Comparison of ENCODE assay signal across 26 cellular contexts in the genomic region with DNA sequence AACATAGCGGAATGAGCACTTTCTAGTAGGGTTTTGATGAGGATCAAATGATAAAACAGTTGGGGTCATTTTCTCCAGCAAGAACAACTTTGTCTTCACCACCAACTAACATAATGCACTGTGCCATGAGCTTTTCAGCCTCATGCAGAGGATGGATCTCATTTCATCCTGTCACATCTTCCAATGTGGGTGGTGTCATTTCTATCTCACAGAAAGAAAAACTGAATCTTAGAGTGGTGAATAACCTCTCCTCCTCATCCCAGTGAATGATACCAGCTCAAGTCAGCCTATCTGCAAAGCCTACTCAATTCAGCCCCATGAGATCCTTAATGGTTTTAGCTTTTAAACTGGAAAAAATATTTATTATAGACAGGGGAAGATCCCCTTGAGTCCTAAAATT.
A peak's percentile ranks its signal among the peaks of the same experiment; 100 is the strongest.
DNase-seq lines count a peak whose midpoint lies in the region; ATAC-seq and TF ChIP-seq lines count a peak whose summit lies in the region.
"Had no signal": no experiment of that assay in that cellular context is flagged by ENCODE, and none has a peak within 500 bp of the region (broad histone marks: within the 10 kb centered on the region; RNA-seq: fewer than 3 reads in every experiment).

No MANE protein-coding gene starts in this region.

- H3K36me3 ChIP-seq in endodermal cell (ENCODE audit: control insufficient read depth, insufficient read depth, low read length), result no peaks in the 10 kb centered on the region

- no peak overlapping the region for H3K27ac Mint-ChIP-seq in stimulated activated naive CD8-positive, alpha-beta T cell treated with anti-CD3 and anti-CD28 coated beads, Interleukin-15, amount 100 ng/mL, for 72 hours
- H3K27ac Mint-ChIP-seq in activated naive CD8-positive, alpha-beta T cell treated with anti-CD3 and anti-CD28 coated beads, Interleukin-2, amount 50 U/mL, for 24 hours, result peak overlapping the region; percentile 33
- H3K27ac Mint-ChIP-seq in endodermal cell, result no peak overlapping the region

- no peak for TF ChIP-seq CTCF in endodermal cell (conservative IDR thresholded peaks at IDR 0.05)

- DNase-seq in activated T-cell treated with anti-CD3 and anti-CD28 coated beads, Interleukin-2, amount 50 U/mL, for 4 hours, result no peak
- DNase-seq in activated T-cell treated with anti-CD3 and anti-CD28 coated beads for 4 hours (no peak), endodermal cell (no peak), NOMO-1 treated with DMSO at 0.1 percent for 48 hours (lab: John Stamatoyannopoulos, UW; ENCODE audit: unreplicated experiment) (no peak)
- no peak for DNase-seq in stimulated activated naive CD8-positive, alpha-beta T cell treated with anti-CD3 and anti-CD28 coated beads, Interleukin-15, Interleukin-2, amounts not matched to agents 100 U/mL and 50 U/mL, for 24 hours
- DNase-seq in stimulated activated naive CD8-positive, alpha-beta T cell treated with anti-CD3 and anti-CD28 coated beads, Interleukin-15, amount 100 ng/mL, for 72 hours, result no peak
- no peak for DNase-seq in activated naive CD8-positive, alpha-beta T cell treated with anti-CD3 and anti-CD28 coated beads, Interleukin-2, amount 50 U/mL, for 24 hours
- DNase-seq: C1 segment of cervical spinal cord; Caco-2; CD4-positive, alpha-beta memory T cell; DMS79 treated with DMSO at 0.1 percent for 48 hours; GF-D8; HCEC 1CT; Kasumi-1; NCI-H1092 treated with DMSO at 0.1 percent for 48 hours; NCI-H1436; NCI-H187; NCI-H2081 treated with DMSO at 0.1 percent for 48 hours; NCI-H2171; NCI-H226; NCI-H510A; NCI-H69; SHP77 had no signal

- H3K27me3 Mint-ChIP-seq in activated T-cell treated with anti-CD3 and anti-CD28 coated beads, Interleukin-2, amount 50 U/mL, for 4 hours (ENCODE audit: low read depth), result no peaks in the 10 kb centered on the region
- H3K27me3 Mint-ChIP-seq in stimulated activated naive CD8-positive, alpha-beta T cell treated with anti-CD3 and anti-CD28 coated beads, Interleukin-15, amount 100 ng/mL, for 72 hours, result no peaks in the 10 kb centered on the region
- no peaks in the 10 kb centered on the region for H3K27me3 Mint-ChIP-seq in activated naive CD8-positive, alpha-beta T cell treated with anti-CD3 and anti-CD28 coated beads, Interleukin-2, amount 50 U/mL, for 24 hours
- no peaks in the 10 kb centered on the region for H3K27me3 Mint-ChIP-seq in endodermal cell (ENCODE audit: insufficient read depth)
- H3K27me3 Mint-ChIP-seq: CD4-positive, alpha-beta memory T cell had no signal

- H3K27ac ChIP-seq in endodermal cell (ENCODE audit: low read depth, low read length), result no peak overlapping the region
- H3K27ac ChIP-seq: RWPE1 had no signal

- WGBS in endodermal cell (ENCODE audit: insufficient coverage in 1 of 2, insufficient read length in 1 of 2), 2 experiments, result 92% methylated on average over 1 of the region's 1 CpG; no CpG with 5 or more reads in 1 of the 2 experiments

- peak; percentile 74 to 79 for ATAC-seq in activated T-cell treated with anti-CD3 and anti-CD28 coated beads, Interleukin-2, amount 50 U/mL, for 4 hours
- peak; percentile 75 for ATAC-seq in stimulated activated naive CD8-positive, alpha-beta T cell treated with anti-CD3 and anti-CD28 coated beads, Interleukin-15, Interleukin-2, amounts not matched to agents 100 U/mL and 50 U/mL, for 24 hours
- no peak for ATAC-seq in stimulated activated naive CD8-positive, alpha-beta T cell treated with anti-CD3 and anti-CD28 coated beads, Interleukin-15, amount 100 ng/mL, for 72 hours
- ATAC-seq in activated naive CD8-positive, alpha-beta T cell treated with anti-CD3 and anti-CD28 coated beads, Interleukin-2, amount 50 U/mL, for 24 hours, result peak; percentile 68
- ATAC-seq: K562, Panc1 had no signal

- H3K9me3 Mint-ChIP-seq in activated T-cell treated with anti-CD3 and anti-CD28 coated beads, Interleukin-2, amount 50 U/mL, for 4 hours, result peaks cover 8% of the 10 kb centered on the region
- peaks cover 7 to 11% of the 10 kb centered on the region in 2 donors for H3K9me3 Mint-ChIP-seq in stimulated activated naive CD8-positive, alpha-beta T cell treated with anti-CD3 and anti-CD28 coated beads, Interleukin-15, amount 100 ng/mL, for 72 hours
- peaks cover 3% of the 10 kb centered on the region for H3K9me3 Mint-ChIP-seq in activated naive CD8-positive, alpha-beta T cell treated with anti-CD3 and anti-CD28 coated beads, Interleukin-2, amount 50 U/mL, for 24 hours
- no peaks in the 10 kb centered on the region for H3K9me3 Mint-ChIP-seq in endodermal cell

- peaks cover 22% of the 10 kb centered on the region for H3K4me1 Mint-ChIP-seq in activated T-cell treated with anti-CD3 and anti-CD28 coated beads, Interleukin-2, amount 50 U/mL, for 4 hours (ENCODE audit: low read depth)
- peaks cover 26% of the 10 kb centered on the region for H3K4me1 Mint-ChIP-seq in stimulated activated naive CD8-positive, alpha-beta T cell treated with anti-CD3 and anti-CD28 coated beads, Interleukin-15, amount 100 ng/mL, for 72 hours
- H3K4me1 Mint-ChIP-seq in activated naive CD8-positive, alpha-beta T cell treated with anti-CD3 and anti-CD28 coated beads, Interleukin-2, amount 50 U/mL, for 24 hours, result peaks cover 20% of the 10 kb centered on the region
- H3K4me1 Mint-ChIP-seq in endodermal cell, result peaks cover 6% of the 10 kb centered on the region

- H3K36me3 Mint-ChIP-seq in activated T-cell treated with anti-CD3 and anti-CD28 coated beads, Interleukin-2, amount 50 U/mL, for 4 hours (ENCODE audit: insufficient read depth), result peaks cover 43% of the 10 kb centered on the region
- H3K36me3 Mint-ChIP-seq in activated naive CD8-positive, alpha-beta T cell treated with anti-CD3 and anti-CD28 coated beads, Interleukin-2, amount 50 U/mL, for 24 hours (ENCODE audit: low read depth), result peaks cover 9% of the 10 kb centered on the region
- no peaks in the 10 kb centered on the region for H3K36me3 Mint-ChIP-seq in endodermal cell (ENCODE audit: low read depth)

- no peak overlapping the region for H3K4me3 ChIP-seq in endodermal cell (ENCODE audit: low read length)
- H3K4me3 ChIP-seq: K562 had no signal

- no peak overlapping the region for H3K4me3 Mint-ChIP-seq in activated T-cell treated with anti-CD3 and anti-CD28 coated beads, Interleukin-2, amount 50 U/mL, for 4 hours
- H3K4me3 Mint-ChIP-seq in stimulated activated naive CD8-positive, alpha-beta T cell treated with anti-CD3 and anti-CD28 coated beads, Interleukin-15, amount 100 ng/mL, for 72 hours, result no peak overlapping the region
- H3K4me3 Mint-ChIP-seq in activated naive CD8-positive, alpha-beta T cell treated with anti-CD3 and anti-CD28 coated beads, Interleukin-2, amount 50 U/mL, for 24 hours, result no peak overlapping the region
- H3K4me3 Mint-ChIP-seq in endodermal cell, result no peak overlapping the region
- H3K4me3 Mint-ChIP-seq: CD4-positive, alpha-beta memory T cell had no signal

- H3K9ac ChIP-seq in endodermal cell (ENCODE audit: extremely low read depth, low read length, poor library complexity, severe bottlenecking), result no peak overlapping the region

- no peaks in the 10 kb centered on the region for H3K27me3 ChIP-seq in endodermal cell (ENCODE audit: control insufficient read depth, insufficient read depth, low read length, poor library complexity, severe bottlenecking)

- H3K4me1 ChIP-seq in endodermal cell (ENCODE audit: control insufficient read depth, insufficient read depth, low read length), result no peaks in the 10 kb centered on the region
- H3K4me1 ChIP-seq: Caco-2 had no signal

- H3K9me3 ChIP-seq in endodermal cell (ENCODE audit: control insufficient read depth, low read length), result no peaks in the 10 kb centered on the region
- H3K9me3 ChIP-seq: Caco-2 had no signal
